In the genomic region with DNA sequence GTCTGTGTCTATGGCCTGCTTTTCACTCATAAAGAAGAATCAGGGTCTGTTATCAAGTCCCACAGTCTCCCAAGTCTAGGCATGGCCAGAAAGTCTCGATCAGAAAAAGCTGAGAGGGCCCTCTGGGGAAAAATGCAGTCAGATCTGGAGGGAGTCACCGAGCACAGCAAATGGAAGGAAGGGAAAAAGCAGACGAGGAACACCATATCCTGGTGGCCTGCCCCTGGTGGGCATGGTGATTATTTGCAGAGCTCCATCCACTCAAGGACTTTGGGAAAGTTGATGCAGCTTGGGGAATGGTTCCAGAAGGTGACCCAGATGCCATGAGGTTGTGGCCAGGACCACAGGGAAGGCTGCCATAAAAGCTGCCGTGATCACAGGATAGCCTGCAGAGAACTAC, we compare ENCODE assay signal across 11 cellular contexts.
DNase-seq lines count a peak whose midpoint lies in the region; ATAC-seq and TF ChIP-seq lines count a peak whose summit lies in the region.
"Had no signal": no experiment of that assay in that cellular context is flagged by ENCODE, and none has a peak within 500 bp of the region (broad histone marks: within the 10 kb centered on the region; RNA-seq: fewer than 3 reads in every experiment).

No MANE protein-coding gene starts in this region.

- TF ChIP-seq CTCF in HFFc6 (IDR thresholded peaks at IDR 0.05) (peak; percentile 63), upper lobe of right lung (IDR thresholded peaks at IDR 0.05) (no peak)

- no peak overlapping the region for H3K4me3 ChIP-seq in CD4-positive, CD25-positive, alpha-beta regulatory T cell (ENCODE audit: low read depth, low read length)
- no peak overlapping the region for H3K4me3 ChIP-seq in naive thymus-derived CD4-positive, alpha-beta T cell (ENCODE audit: low read length)
- H3K4me3 ChIP-seq in upper lobe of right lung = no peak overlapping the region
- H3K4me3 ChIP-seq: left ventricle myocardium inferior had no signal

- H3K27ac ChIP-seq in CD4-positive, CD25-positive, alpha-beta regulatory T cell (ENCODE audit: insufficient read depth, low read length, poor library complexity, severe bottlenecking) = no peak overlapping the region
- H3K27ac ChIP-seq in naive thymus-derived CD4-positive, alpha-beta T cell (ENCODE audit: low read depth, low read length) = no peak overlapping the region
- no peak overlapping the region for H3K27ac ChIP-seq in upper lobe of right lung
- H3K27ac ChIP-seq: left ventricle myocardium inferior had no signal

- DNase-seq in CD4-positive, CD25-positive, alpha-beta regulatory T cell = no peak
- DNase-seq in HFFc6 = no peak
- no peak for DNase-seq in central memory CD8-positive, alpha-beta T cell (ENCODE audit: low spot score in 2 of 2)
- no peak for DNase-seq in naive thymus-derived CD4-positive, alpha-beta T cell
- no peak for DNase-seq in upper lobe of right lung
- DNase-seq in iPS-NIHi11 (ENCODE audit: low spot score) = no peak
- no peak for DNase-seq in kidney tubule cell (ENCODE audit: low spot score)
- DNase-seq: aorta, left ventricle myocardium inferior, NCI-H1417 treated with DMSO at 0.1 percent for 48 hours had no signal

- H3K4me3 Mint-ChIP-seq in CD4-positive, CD25-positive, alpha-beta regulatory T cell = no peak overlapping the region
- no peak overlapping the region for H3K4me3 Mint-ChIP-seq in HFFc6
- no peak overlapping the region for H3K4me3 Mint-ChIP-seq in central memory CD8-positive, alpha-beta T cell
- H3K4me3 Mint-ChIP-seq in naive thymus-derived CD4-positive, alpha-beta T cell = peak overlapping the region in 1 of 10 donors; percentile 37

- POLR2A ChIA-PET in naive thymus-derived CD4-positive, alpha-beta T cell (lab: Charles Lee) = no interaction called here

- no peak for ATAC-seq in CD4-positive, CD25-positive, alpha-beta regulatory T cell (ENCODE audit: low read depth in 2 of 2)
- no peak for ATAC-seq in central memory CD8-positive, alpha-beta T cell (replicated peaks; ENCODE audit: extremely low read depth, poor library complexity, severe bottlenecking)
- ATAC-seq in naive thymus-derived CD4-positive, alpha-beta T cell = no peak
- ATAC-seq in HG02840 (IDR thresholded peaks at IDR 0.05; ENCODE audit: low FRiP score, unreplicated experiment) (no peak), upper lobe of right lung (no peak)

- peaks cover 14 to 25% (median 19%) of the 10 kb centered on the region in 4 donors for H3K4me1 Mint-ChIP-seq in CD4-positive, CD25-positive, alpha-beta regulatory T cell
- peaks cover 52% of the 10 kb centered on the region for H3K4me1 Mint-ChIP-seq in HFFc6 (ENCODE audit: low read depth)
- peaks cover 36% of the 10 kb centered on the region for H3K4me1 Mint-ChIP-seq in central memory CD8-positive, alpha-beta T cell
- peaks cover 7 to 24% (median 15%) of the 10 kb centered on the region in 7 donors for H3K4me1 Mint-ChIP-seq in naive thymus-derived CD4-positive, alpha-beta T cell

- no peaks in the 10 kb centered on the region for H3K9me3 ChIP-seq in CD4-positive, CD25-positive, alpha-beta regulatory T cell (ENCODE audit: control insufficient read depth in 2 of 2, low read length in 2 of 2)
- H3K9me3 ChIP-seq in naive thymus-derived CD4-positive, alpha-beta T cell (ENCODE audit: control insufficient read depth in 2 of 3, low read length in 3 of 3) = no peaks in the 10 kb centered on the region
- no peaks in the 10 kb centered on the region for H3K9me3 ChIP-seq in upper lobe of right lung
- H3K9me3 ChIP-seq: left ventricle myocardium inferior had no signal

- no peaks in the 10 kb centered on the region for H3K27me3 ChIP-seq in CD4-positive, CD25-positive, alpha-beta regulatory T cell (ENCODE audit: control insufficient read depth, insufficient read depth, low read length)
- no peaks in the 10 kb centered on the region for H3K27me3 ChIP-seq in naive thymus-derived CD4-positive, alpha-beta T cell (ENCODE audit: control insufficient read depth in 2 of 2, insufficient read depth in 2 of 2, low read length in 2 of 2)
- H3K27me3 ChIP-seq in upper lobe of right lung = no peaks in the 10 kb centered on the region

- peaks cover 3% of the 10 kb centered on the region for H3K4me1 ChIP-seq in CD4-positive, CD25-positive, alpha-beta regulatory T cell (ENCODE audit: control insufficient read depth, insufficient read depth, low read length, poor library complexity, severe bottlenecking)
- no peaks in the 10 kb centered on the region for H3K4me1 ChIP-seq in naive thymus-derived CD4-positive, alpha-beta T cell (ENCODE audit: control insufficient read depth in 2 of 2, insufficient read depth in 2 of 2, low read length in 2 of 2)
- no peaks in the 10 kb centered on the region for H3K4me1 ChIP-seq in upper lobe of right lung
- H3K4me1 ChIP-seq: left ventricle myocardium inferior had no signal

- H3K36me3 ChIP-seq in CD4-positive, CD25-positive, alpha-beta regulatory T cell (ENCODE audit: control insufficient read depth, insufficient read depth, low read length) = peaks cover 93% of the 10 kb centered on the region
- H3K36me3 ChIP-seq in naive thymus-derived CD4-positive, alpha-beta T cell (ENCODE audit: control insufficient read depth in 2 of 3, insufficient read depth in 3 of 3, low read length in 3 of 3) = peaks cover 23 to 88% (median 29%) of the 10 kb centered on the region in 3 experiments
- peaks cover 83% of the 10 kb centered on the region for H3K36me3 ChIP-seq in upper lobe of right lung
- H3K36me3 ChIP-seq: left ventricle myocardium inferior had no signal

- H3K27me3 Mint-ChIP-seq in CD4-positive, CD25-positive, alpha-beta regulatory T cell = no peaks in the 10 kb centered on the region
- H3K27me3 Mint-ChIP-seq in HFFc6 (ENCODE audit: insufficient read depth) = peaks cover 19% of the 10 kb centered on the region; the same call in 1 of the 2 replicates
- no peaks in the 10 kb centered on the region for H3K27me3 Mint-ChIP-seq in central memory CD8-positive, alpha-beta T cell
- no peaks in the 10 kb centered on the region for H3K27me3 Mint-ChIP-seq in naive thymus-derived CD4-positive, alpha-beta T cell

- H3K9me3 Mint-ChIP-seq in CD4-positive, CD25-positive, alpha-beta regulatory T cell = no peaks in the 10 kb centered on the region
- H3K9me3 Mint-ChIP-seq in HFFc6 = no peaks in the 10 kb centered on the region
- H3K9me3 Mint-ChIP-seq in central memory CD8-positive, alpha-beta T cell = no peaks in the 10 kb centered on the region
- H3K9me3 Mint-ChIP-seq in naive thymus-derived CD4-positive, alpha-beta T cell = peaks cover 0 to 2% (median 0%) of the 10 kb centered on the region in 11 donors

- intact Hi-C loops in naive thymus-derived CD4-positive, alpha-beta T cell (cut with micrococcal nuclease) = no loop called here
- intact Hi-C loops in upper lobe of right lung (cut with DNase I) = no loop called here

- peaks cover 61% of the 10 kb centered on the region for H3K36me3 Mint-ChIP-seq in CD4-positive, CD25-positive, alpha-beta regulatory T cell
- peaks cover 81% of the 10 kb centered on the region for H3K36me3 Mint-ChIP-seq in HFFc6 (ENCODE audit: low read depth)
- peaks cover 54% of the 10 kb centered on the region for H3K36me3 Mint-ChIP-seq in central memory CD8-positive, alpha-beta T cell (ENCODE audit: insufficient read depth)
- peaks cover 20 to 78% (median 44%) of the 10 kb centered on the region in 5 donors for H3K36me3 Mint-ChIP-seq in naive thymus-derived CD4-positive, alpha-beta T cell

- CTCF ChIA-PET in naive thymus-derived CD4-positive, alpha-beta T cell (lab: Charles Lee) = interaction anchor here (0.7 to 1.0 kb wide), 2 partner anchors 26 to 46 kb away, joined by 3 read pairs; no protein-coding TSS in a partner anchor

- H3K27ac Mint-ChIP-seq in CD4-positive, CD25-positive, alpha-beta regulatory T cell = peak overlapping the region in 2 of 3 donors; percentile 37 to 42
- H3K27ac Mint-ChIP-seq in HFFc6 = peak overlapping the region; percentile 72
- H3K27ac Mint-ChIP-seq in central memory CD8-positive, alpha-beta T cell (ENCODE audit: low read depth) = peak overlapping the region; percentile 13
- peak overlapping the region in 5 of 9 donors; percentile 47 to 67 (median 62) for H3K27ac Mint-ChIP-seq in naive thymus-derived CD4-positive, alpha-beta T cell

Comparison
In these comparisons a context has a peak if more than half of its experiments do, and no peak if none do; other contexts are left out.
1. H3K27ac Mint-ChIP-seq: peak in every context shown above with its lines; median percentile 72 in HFFc6; 62 in naive thymus-derived CD4-positive, alpha-beta T cell; 40 in CD4-positive, CD25-positive, alpha-beta regulatory T cell; 13 in central memory CD8-positive, alpha-beta T cell.